Comparison of ENCODE assay signal across 8 cellular contexts in genomic region chr9:35726876-35727438, GRCh38. TPM values are rescaled to one million over a fixed set of nuclear protein-coding genes. Genes with fewer than 3 reads are reported as not detected.
DNase-seq lines count a peak whose midpoint lies in the region; ATAC-seq and TF ChIP-seq lines count a peak whose summit lies in the region.

No MANE protein-coding gene starts in this region.

- H3K4me3 Mint-ChIP-seq in activated naive CD4-positive, alpha-beta T cell treated with anti-CD3 and anti-CD28 coated beads, Interleukin-2, amount 10 ng/mL, durations not matched to agents 7 days and 5 days: peak overlapping the region; percentile 44

- peak overlapping the region; percentile 90 for H3K9ac ChIP-seq in IMR-90 (ENCODE audit: low read depth, low read length)

- H4K91ac ChIP-seq in IMR-90 (ENCODE audit: insufficient read depth, low read depth, low read length): peak overlapping the region; percentile 100

- peaks cover 27 to 79% of the 10 kb centered on the region in 2 experiments for H3K79me1 ChIP-seq in IMR-90 (ENCODE audit: low read depth in 1 of 2, low read length in 2 of 2)

- H4K5ac ChIP-seq in IMR-90 (ENCODE audit: low read depth, low read length): peak overlapping the region; percentile 99

- TF ChIP-seq POLR2A in IMR-90 (IDR thresholded peaks at IDR 0.05; ENCODE audit: low read depth, low read length): no peak

- peak overlapping the region; percentile 47 for H3K27ac Mint-ChIP-seq in activated naive CD4-positive, alpha-beta T cell treated with anti-CD3 and anti-CD28 coated beads, Interleukin-2, amount 10 ng/mL, durations not matched to agents 7 days and 5 days

- H3K14ac ChIP-seq in IMR-90 (replicated peaks; ENCODE audit: low read depth, low read length): peak overlapping the region; percentile 99

- CTCF ChIA-PET in IMR-90 (lab: Yijun Ruan, JAX): interaction anchor here (0.6 to 1.8 kb wide), 6 partner anchors 9 to 80 kb away, joined by 3 to 6 read pairs (median 4); no protein-coding TSS in a partner anchor
- CTCF ChIA-PET in activated naive CD4-positive, alpha-beta T cell treated with anti-CD3 and anti-CD28 coated beads, Interleukin-2, amount 10 ng/mL, durations not matched to agents 7 days and 5 days (lab: Charles Lee): interaction anchor here (0.8 to 3.8 kb wide), 15 partner anchors 9 to 155 kb away, joined by 3 to 43 read pairs (median 6); partner anchors contain the start of genes ARHGEF39, CCDC107, CD72 and GBA2

- dilution Hi-C loops in IMR-90 (cut with HindIII; ENCODE audit: low sequenced_read_pairs, unreplicated experiment): no loop called here

- H3K23ac ChIP-seq in IMR-90 (ENCODE audit: low read depth, low read length): peak overlapping the region; percentile 99

- peak; percentile 36 for TF ChIP-seq CTCF in IMR-90 (conservative IDR thresholded peaks at IDR 0.05; ENCODE audit: low read depth, low read length)
- peak in 1 of 2 donors; percentile 47 for TF ChIP-seq CTCF in right atrium auricular region (IDR thresholded peaks at IDR 0.05)

- peaks cover 7% of the 10 kb centered on the region; the same call in 1 of the 2 replicates for H3K9me1 ChIP-seq in IMR-90 (ENCODE audit: insufficient read depth, low read length)

- H3K27me3 Mint-ChIP-seq in activated naive CD4-positive, alpha-beta T cell treated with anti-CD3 and anti-CD28 coated beads, Interleukin-2, amount 10 ng/mL, durations not matched to agents 7 days and 5 days: no peaks in the 10 kb centered on the region

- DNase-seq in GM03348 (ENCODE audit: low spot score): peak; percentile 62
- DNase-seq in IMR-90: peak; percentile 51
- peak; percentile 65 for DNase-seq in activated naive CD4-positive, alpha-beta T cell treated with anti-CD3 and anti-CD28 coated beads, Interleukin-2, amount 10 ng/mL, durations not matched to agents 7 days and 5 days
- no peak for DNase-seq in right atrium auricular region (ENCODE audit: low spot score)
- DNase-seq in stimulated activated CD4-positive, alpha-beta T cell treated with anti-CD3 and anti-CD28 coated beads, Interleukin-4, amount 100 ng/mL, for 24 hours: peak; percentile 28
- no peak for DNase-seq in NCI-H345 (lab: John Stamatoyannopoulos, UW)
- no peak for DNase-seq in middle frontal gyrus (ENCODE audit: extremely low spot score, low spot score)
- no peak for DNase-seq in T1000 (lab: John Stamatoyannopoulos, UW)

- peak overlapping the region; percentile 92 to 99 for H4K8ac ChIP-seq in IMR-90 (ENCODE audit: low read depth in 2 of 2, low read length in 2 of 2)

- peaks cover 38% of the 10 kb centered on the region for H3K36me3 Mint-ChIP-seq in activated naive CD4-positive, alpha-beta T cell treated with anti-CD3 and anti-CD28 coated beads, Interleukin-2, amount 10 ng/mL, durations not matched to agents 7 days and 5 days

- TF ChIP-seq RAD21 in IMR-90 (IDR thresholded peaks at IDR 0.05; ENCODE audit: low read length): peak; percentile 13; the same call in 1 of the 2 replicates

- peak overlapping the region; percentile 98 for H2BK120ac ChIP-seq in IMR-90 (ENCODE audit: low read depth, low read length)

- ATAC-seq in IMR-90 (ENCODE audit: low read depth): peak; percentile 8

- H4K20me1 ChIP-seq in IMR-90 (ENCODE audit: insufficient read depth, low read length): peaks cover 44% of the 10 kb centered on the region

- POLR2A ChIA-PET in IMR-90 (lab: Charles Lee; ENCODE audit: unreplicated experiment): interaction anchor here (0.6 to 2.8 kb wide), 8 partner anchors 10 to 69 kb away, joined by 3 to 23 read pairs (median 3); partner anchors contain the start of genes CCDC107, RMRP and TPM2

- peak overlapping the region; percentile 98 for H3K18ac ChIP-seq in IMR-90 (ENCODE audit: low read depth, low read length)

- no peak overlapping the region for H2AFZ ChIP-seq in IMR-90 (replicated peaks; ENCODE audit: low read length, poor library complexity)

- H2AK5ac ChIP-seq in IMR-90 (ENCODE audit: low read depth, low read length): peak overlapping the region; percentile 98

- no peaks in the 10 kb centered on the region for H3K9me3 ChIP-seq in IMR-90 (ENCODE audit: control insufficient read depth, insufficient read depth, low read length)
- no peaks in the 10 kb centered on the region for H3K9me3 ChIP-seq in right atrium auricular region

- peak overlapping the region; percentile 96 for H2BK5ac ChIP-seq in IMR-90 (ENCODE audit: low read depth, low read length, poor library complexity, severe bottlenecking)

- no CpG with 5 or more reads among the region's 4 CpGs for WGBS in IMR-90 (ENCODE audit: extremely low coverage in 2 of 2, insufficient read length in 1 of 2), 2 experiments

- BruUV-seq in IMR-90 (replicated peaks; lab: Mats Ljungman, UMichigan): no TSS peak

- H3K36me3 ChIP-seq in IMR-90 (ENCODE audit: control insufficient read depth, insufficient read depth, low read length) (peaks cover 36% of the 10 kb centered on the region), right atrium auricular region (peaks cover 42% of the 10 kb centered on the region)

- peaks cover 25% of the 10 kb centered on the region for H3K4me1 ChIP-seq in IMR-90 (ENCODE audit: control insufficient read depth, insufficient read depth, low read length)
- peaks cover 0 to 60% of the 10 kb centered on the region in 2 donors for H3K4me1 ChIP-seq in right atrium auricular region

- H3K4ac ChIP-seq in IMR-90 (ENCODE audit: low read depth, low read length): peak overlapping the region; percentile 99

- in situ Hi-C loops in IMR-90 (cut with MboI; ENCODE audit: low sequenced_read_pairs): no loop called here

- H3K4me2 ChIP-seq in IMR-90 (ENCODE audit: low read depth, low read length): peak overlapping the region; percentile 91

- H3K27ac ChIP-seq in IMR-90 (ENCODE audit: insufficient read depth, low read length) (peak overlapping the region; percentile 90), right atrium auricular region (peak overlapping the region; percentile 96 to 98)

- H3K4me1 Mint-ChIP-seq in activated naive CD4-positive, alpha-beta T cell treated with anti-CD3 and anti-CD28 coated beads, Interleukin-2, amount 10 ng/mL, durations not matched to agents 7 days and 5 days: peaks cover 7% of the 10 kb centered on the region

- peak overlapping the region; percentile 99 for H2BK20ac ChIP-seq in IMR-90 (ENCODE audit: low read depth, low read length)

- H2BK15ac ChIP-seq in IMR-90 (ENCODE audit: low read depth, low read length): peak overlapping the region; percentile 97

- H2AK9ac ChIP-seq in IMR-90 (replicated peaks; ENCODE audit: low read depth, low read length, poor library complexity): peak overlapping the region; percentile 93

- H3K9me3 Mint-ChIP-seq in activated naive CD4-positive, alpha-beta T cell treated with anti-CD3 and anti-CD28 coated beads, Interleukin-2, amount 10 ng/mL, durations not matched to agents 7 days and 5 days: no peaks in the 10 kb centered on the region

- H3K56ac ChIP-seq in IMR-90 (ENCODE audit: extremely low read depth, insufficient read depth, low read length): peak overlapping the region; percentile 97

- H3K4me3 ChIP-seq in IMR-90 (ENCODE audit: insufficient read depth, low read depth, low read length) (no peak overlapping the region), right atrium auricular region (peak overlapping the region; percentile 78 to 97)

- H3K27me3 ChIP-seq in IMR-90 (ENCODE audit: control insufficient read depth, insufficient read depth, low read length) (no peaks in the 10 kb centered on the region), right atrium auricular region (no peaks in the 10 kb centered on the region)

- intact Hi-C loops in IMR-90 (cut with micrococcal nuclease): loop anchor here (1.0 kb wide), 1 partner anchor 32 kb away; no protein-coding TSS in a partner anchor

TF ChIP-seq in IMR-90, 13 proteins besides CTCF, POLR2A, EP300 and RAD21:
- TF ChIP-seq ELK1 (IDR thresholded peaks at IDR 0.05; ENCODE audit: borderline replicate concordance, low read depth, low read length): no peak
- TF ChIP-seq RFX5 (IDR thresholded peaks at IDR 0.05; ENCODE audit: low read depth, low read length): peak; percentile 98

RNA-seq across cellular contexts. Expression of gene TLN1, which starts 5.0 kb away (rescaled TPM):
- 337 and 346 TPM in 2 replicates for total RNA-seq in IMR-90 (2012; rRNA removed)
- 224 and 228 TPM in 2 replicates for polyA plus RNA-seq in IMR-90 (2012; rRNA removed)
- polyA plus RNA-seq in IMR-90 (2012; cell fraction: cytosol; rRNA removed): 134 and 262 TPM in 2 replicates
- 206 and 469 TPM in 2 replicates for polyA plus RNA-seq in IMR-90 (2012; cell fraction: nucleus; rRNA removed; ENCODE audit: low replicate concordance)
- 100 to 1,000 TPM; 273 to 370 TPM for total RNA-seq in right atrium auricular region

RNA-seq across cellular contexts. Expression of gene CREB3, which starts 5.5 kb away (rescaled TPM):
- total RNA-seq in IMR-90 (2012; rRNA removed) (105 and 106 TPM in 2 replicates), right atrium auricular region (10 to 100 TPM; 34.6 to 48.5 TPM)
- polyA plus RNA-seq in IMR-90 (2012; rRNA removed): 54.9 and 60.7 TPM in 2 replicates
- 86.1 and 133 TPM in 2 replicates for polyA plus RNA-seq in IMR-90 (2012; cell fraction: cytosol; rRNA removed)
- polyA plus RNA-seq in IMR-90 (2012; cell fraction: nucleus; rRNA removed; ENCODE audit: low replicate concordance): 30.7 and 40.3 TPM in 2 replicates

RNA-seq across cellular contexts. Expression of gene GBA2, which starts 22.1 kb away (rescaled TPM):
- 14.2 and 18.1 TPM in 2 replicates for total RNA-seq in IMR-90 (2012; rRNA removed)
- polyA plus RNA-seq in IMR-90 (2012; rRNA removed): 37.0 and 38.2 TPM in 2 replicates
- polyA plus RNA-seq in IMR-90 (2012; cell fraction: cytosol; rRNA removed): 16.3 and 18.2 TPM in 2 replicates
- 206 and 250 TPM in 2 replicates for polyA plus RNA-seq in IMR-90 (2012; cell fraction: nucleus; rRNA removed; ENCODE audit: low replicate concordance)
- 10 to 100 TPM; 64.1 to 76.3 TPM for total RNA-seq in right atrium auricular region

RNA-seq across cellular contexts. Expression of gene RGP1, which starts 22.1 kb away (rescaled TPM):
- total RNA-seq in IMR-90 (2012; rRNA removed) (10.2 and 10.8 TPM in 2 replicates), right atrium auricular region (10 to 100 TPM; 21.3 to 25.7 TPM)
- 13.5 and 14.3 TPM in 2 replicates for polyA plus RNA-seq in IMR-90 (2012; rRNA removed)
- 7.7 and 11.0 TPM in 2 replicates for polyA plus RNA-seq in IMR-90 (2012; cell fraction: cytosol; rRNA removed)
- 23.7 and 25.1 TPM in 2 replicates for polyA plus RNA-seq in IMR-90 (2012; cell fraction: nucleus; rRNA removed; ENCODE audit: low replicate concordance)

RNA-seq across cellular contexts. Expression of gene MSMP, which starts 27.1 kb away (rescaled TPM):
- not detected in 2 replicates for total RNA-seq in IMR-90 (2012; rRNA removed)
- polyA plus RNA-seq in IMR-90 (2012; rRNA removed): not detected in 2 replicates
- not detected in 2 replicates for polyA plus RNA-seq in IMR-90 (2012; cell fraction: cytosol; rRNA removed)
- not detected in 2 replicates for polyA plus RNA-seq in IMR-90 (2012; cell fraction: nucleus; rRNA removed; ENCODE audit: low replicate concordance)
- not detected for total RNA-seq in right atrium auricular region

Comparison
In these comparisons a context has a peak if more than half of its experiments do, and no peak if none do; other contexts are left out.
1. DNase-seq: peak in GM03348 (single experiment), IMR-90 (single experiment), activated naive CD4-positive, alpha-beta T cell treated with anti-CD3 and anti-CD28 coated beads, Interleukin-2, amount 10 ng/mL, durations not matched to agents 7 days and 5 days (single experiment) and stimulated activated CD4-positive, alpha-beta T cell treated with anti-CD3 and anti-CD28 coated beads, Interleukin-4, amount 100 ng/mL, for 24 hours (single experiment); none in right atrium auricular region (single experiment), NCI-H345 (single experiment), middle frontal gyrus (single experiment) and T1000 (single experiment).